Comparison of ENCODE assay signal across 8 cellular contexts in the genomic region with DNA sequence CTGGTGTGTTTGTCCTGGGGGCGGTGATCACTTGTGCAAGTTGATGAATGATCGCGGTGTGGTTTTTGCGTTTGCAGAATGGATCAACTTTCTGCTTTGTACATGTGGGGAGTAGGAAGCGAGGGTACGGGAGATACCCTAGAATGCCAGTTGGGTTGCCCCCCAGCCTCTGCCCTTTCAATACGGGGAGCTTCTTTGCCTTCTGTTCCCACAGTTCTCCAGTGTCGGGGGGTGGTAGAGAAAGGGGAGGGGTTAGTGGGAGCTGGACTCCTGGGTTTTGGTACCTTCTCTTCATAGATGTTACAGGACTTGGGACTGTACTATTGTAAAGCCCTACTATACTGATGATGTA. TPM values are rescaled to one million over a fixed set of nuclear protein-coding genes. Genes with fewer than 3 reads are reported as not detected.
DNase-seq lines count a peak whose midpoint lies in the region; ATAC-seq and TF ChIP-seq lines count a peak whose summit lies in the region.

No MANE protein-coding gene starts in this region.

- DNase-seq in HCT116 (ENCODE audit: low read depth, low spot score) (no peak), activated B cell treated with CpG ODN at 0.5 μM for 24 hours (no peak), hepatocyte (ENCODE audit: low spot score) (no peak), NCI-H1417 (lab: John Stamatoyannopoulos, UW) (no peak), middle frontal gyrus (ENCODE audit: extremely low spot score, low spot score) (no peak), AML-193 (lab: John Stamatoyannopoulos, UW) (no peak)

- H3K27me3 ChIP-seq in HCT116 (ENCODE audit: insufficient read depth, low read length) (no peaks in the 10 kb centered on the region), hepatocyte (no peaks in the 10 kb centered on the region)

- peak overlapping the region; percentile 95 for H3K4me2 ChIP-seq in HCT116 (ENCODE audit: low read length)
- peak overlapping the region; percentile 96 for H3K4me2 ChIP-seq in hepatocyte

- CTCF ChIA-PET in HCT116 (lab: Charles Lee) (no interaction called here), activated B cell treated with CpG ODN at 0.5 μM for 24 hours (lab: Charles Lee) (no interaction called here)

- no peak for TF ChIP-seq POLR2A in HCT116 (IDR thresholded peaks at IDR 0.05; ENCODE audit: borderline replicate concordance, extremely low read depth, insufficient read depth, insufficient read length)
- TF ChIP-seq POLR2A in GM18505 (IDR thresholded peaks at IDR 0.05; ENCODE audit: borderline replicate concordance, extremely low read depth, insufficient read depth, insufficient read length), result no peak

- H2AFZ ChIP-seq in HCT116 (ENCODE audit: low read depth, low read length, poor library complexity, severe bottlenecking), result no peak overlapping the region
- H2AFZ ChIP-seq in hepatocyte, result peak overlapping the region; percentile 80

- peaks cover 54% of the 10 kb centered on the region for H3K4me1 Mint-ChIP-seq in activated B cell treated with CpG ODN at 0.5 μM for 24 hours

- peak overlapping the region; percentile 89 for H3K27ac Mint-ChIP-seq in activated B cell treated with CpG ODN at 0.5 μM for 24 hours

- H3K9me3 Mint-ChIP-seq in activated B cell treated with CpG ODN at 0.5 μM for 24 hours, result no peaks in the 10 kb centered on the region

- H3K4me1 ChIP-seq in HCT116 (ENCODE audit: control insufficient read depth in 1 of 2, insufficient read depth in 2 of 2, low read length in 2 of 2), result peaks cover 3 to 13% of the 10 kb centered on the region in 2 experiments; a peak in 2 of 4 replicates
- H3K4me1 ChIP-seq in hepatocyte (ENCODE audit: insufficient read depth), result peaks cover 8% of the 10 kb centered on the region

- RAD21 ChIA-PET in HCT116 (lab: Charles Lee; ENCODE audit: low non-redundant PET in 1 of 2, low total read pairs in 2 of 2, uncharacterized antibody in 2 of 2, unreplicated experiment in 2 of 2), result no interaction called here

- H3K4me3 ChIP-seq in HCT116 (replicated peaks in 1 of 2; ENCODE audit: low read depth in 1 of 2, low read length in 2 of 2), result peak overlapping the region; percentile 78 to 81
- H3K4me3 ChIP-seq in hepatocyte, result peak overlapping the region; percentile 94
- peak overlapping the region; percentile 54 to 96 (median 88) for H3K4me3 ChIP-seq in skin epidermis

- BruUV-seq in HCT116 (replicated peaks; lab: Mats Ljungman, UMichigan), result no TSS peak

- H3K27ac ChIP-seq in HCT116 (ENCODE audit: low read depth, low read length) (peak overlapping the region; percentile 86), hepatocyte (peak overlapping the region; percentile 98), skin epidermis (peak overlapping the region in 11 of 21 experiments; percentile 86 to 99 (median 92))

- H3K36me3 Mint-ChIP-seq in activated B cell treated with CpG ODN at 0.5 μM for 24 hours (ENCODE audit: low read depth), result peaks cover 36% of the 10 kb centered on the region

- ATAC-seq in HCT116 (no peak), activated B cell treated with CpG ODN at 0.5 μM for 24 hours (ENCODE audit: low read depth) (no peak), GM18505 (IDR thresholded peaks at IDR 0.05; ENCODE audit: unreplicated experiment) (no peak)

- H3K9me3 ChIP-seq in HCT116 (ENCODE audit: control insufficient read depth in 1 of 2, insufficient read depth in 1 of 2, low read depth in 1 of 2, low read length in 2 of 2) (no peaks in the 10 kb centered on the region), hepatocyte (ENCODE audit: low read depth) (no peaks in the 10 kb centered on the region)

- no peaks in the 10 kb centered on the region for H3K27me3 Mint-ChIP-seq in activated B cell treated with CpG ODN at 0.5 μM for 24 hours

- POLR2A ChIA-PET in HCT116 (lab: Charles Lee), result interaction anchor here (1.5 kb wide), 1 partner anchor 9 kb away, joined by 4 read pairs; no protein-coding TSS in a partner anchor
- POLR2A ChIA-PET in activated B cell treated with CpG ODN at 0.5 μM for 24 hours (lab: Charles Lee), result interaction anchor here (0.6 to 2.1 kb wide), 2 partner anchors 94 to 162 kb away, joined by 5 to 24 read pairs; no protein-coding TSS in a partner anchor

- TF ChIP-seq RAD21 in HCT116 (IDR thresholded peaks at IDR 0.05; ENCODE audit: low read depth), result no peak

- H3K79me2 ChIP-seq in HCT116 (ENCODE audit: insufficient read depth, low read length) (peaks cover 58% of the 10 kb centered on the region), hepatocyte (peaks cover 62% of the 10 kb centered on the region)

- TF ChIP-seq CTCF in HCT116 (IDR thresholded peaks at IDR 0.05 in 2 of 3, conservative IDR thresholded peaks at IDR 0.05 in 1 of 3; ENCODE audit: borderline replicate concordance in 1 of 3, insufficient read depth in 1 of 3, low read depth in 2 of 3, low read length in 2 of 3), result no peak
- TF ChIP-seq CTCF in activated B cell treated with CpG ODN at 0.5 μM for 24 hours (IDR thresholded peaks at IDR 0.05), result no peak
- TF ChIP-seq CTCF in hepatocyte (IDR thresholded peaks at IDR 0.05; ENCODE audit: poor library complexity), result no peak

- intact Hi-C loops in HCT116 (cut with micrococcal nuclease), result no loop called here
- intact Hi-C loops in activated B cell treated with CpG ODN at 0.5 μM for 24 hours (cut with micrococcal nuclease), result loop anchor here (10.0 kb wide), 1 partner anchor 569 kb away; a partner anchor contains a TSS

- WGBS in hepatocyte (ENCODE audit: low lambda C conversion rate, missing lambda C conversion rate), result 4% methylated on average over 8 of the region's 8 CpGs

- H3K9ac ChIP-seq in HCT116 (ENCODE audit: low read length), result peak overlapping the region; percentile 77

- no peaks in the 10 kb centered on the region for H3K9me2 ChIP-seq in HCT116 (ENCODE audit: insufficient read depth)
- H3K9me2 ChIP-seq in hepatocyte (replicated peaks; ENCODE audit: insufficient read depth), result no peaks in the 10 kb centered on the region

- no peaks in the 10 kb centered on the region for H4K20me1 ChIP-seq in HCT116 (ENCODE audit: insufficient read depth)
- H4K20me1 ChIP-seq in hepatocyte (ENCODE audit: insufficient read depth, poor library complexity, severe bottlenecking), result peaks cover 10% of the 10 kb centered on the region

- H3K36me3 ChIP-seq in HCT116 (ENCODE audit: control insufficient read depth in 1 of 2, insufficient read depth in 2 of 2, low read length in 2 of 2), result no peaks in the 10 kb centered on the region
- H3K36me3 ChIP-seq in hepatocyte (replicated peaks; ENCODE audit: insufficient read depth, low read depth), result no peaks in the 10 kb centered on the region

- peak overlapping the region; percentile 96 for H3K4me3 Mint-ChIP-seq in activated B cell treated with CpG ODN at 0.5 μM for 24 hours

TF ChIP-seq in HCT116, 20 proteins besides CTCF, POLR2A, EP300 and RAD21:
- TF ChIP-seq SRF (IDR thresholded peaks at IDR 0.05; ENCODE audit: low read depth), result no peak
- no peak for TF ChIP-seq TCF7L2 (IDR thresholded peaks at IDR 0.05; ENCODE audit: borderline replicate concordance, extremely low read depth, insufficient read depth, insufficient read length)
- TF ChIP-seq YY1 (IDR thresholded peaks at IDR 0.05; ENCODE audit: extremely low read depth, insufficient replicate concordance, low read depth, low read length), result no peak
- TF ChIP-seq, protein P1, sequence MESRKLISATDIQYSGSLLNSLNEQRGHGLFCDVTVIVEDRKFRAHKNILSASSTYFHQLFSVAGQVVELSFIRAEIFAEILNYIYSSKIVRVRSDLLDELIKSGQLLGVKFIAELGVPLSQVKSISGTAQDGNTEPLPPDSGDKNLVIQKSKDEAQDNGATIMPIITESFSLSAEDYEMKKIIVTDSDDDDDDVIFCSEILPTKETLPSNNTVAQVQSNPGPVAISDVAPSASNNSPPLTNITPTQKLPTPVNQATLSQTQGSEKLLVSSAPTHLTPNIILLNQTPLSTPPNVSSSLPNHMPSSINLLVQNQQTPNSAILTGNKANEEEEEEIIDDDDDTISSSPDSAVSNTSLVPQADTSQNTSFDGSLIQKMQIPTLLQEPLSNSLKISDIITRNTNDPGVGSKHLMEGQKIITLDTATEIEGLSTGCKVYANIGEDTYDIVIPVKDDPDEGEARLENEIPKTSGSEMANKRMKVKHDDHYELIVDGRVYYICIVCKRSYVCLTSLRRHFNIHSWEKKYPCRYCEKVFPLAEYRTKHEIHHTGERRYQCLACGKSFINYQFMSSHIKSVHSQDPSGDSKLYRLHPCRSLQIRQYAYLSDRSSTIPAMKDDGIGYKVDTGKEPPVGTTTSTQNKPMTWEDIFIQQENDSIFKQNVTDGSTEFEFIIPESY (IDR thresholded peaks at IDR 0.05; ENCODE audit: extremely low read depth, insufficient replicate concordance, low read length), result no peak
- no peak for TF ChIP-seq CBX3 (IDR thresholded peaks at IDR 0.05; ENCODE audit: low read depth)
- no peak for TF ChIP-seq CEBPB (IDR thresholded peaks at IDR 0.05; ENCODE audit: low read depth)

RNA-seq across cellular contexts. Expression of a gene that starts 3.2 kb away (rescaled TPM):
- 55.6 TPM for total RNA-seq in HCT116 (2021; ENCODE audit: unreplicated experiment)
- polyA plus RNA-seq in HCT116 (2012), result 24.1 and 28.9 TPM in 2 replicates
- total RNA-seq in activated B cell treated with CpG ODN at 0.5 μM for 24 hours, result 75.8 and 77.5 TPM in 2 replicates
- 63.7 and 69.0 TPM in 2 replicates for total RNA-seq in hepatocyte
- 75.2 and 92.6 TPM in 2 replicates for polyA plus RNA-seq in hepatocyte
